Comparison of ENCODE assay signal across 1 cellular context in genomic region chr13:84845875-84846619, GRCh38.
TF ChIP-seq lines count a peak whose summit lies in the region.

No MANE protein-coding gene starts in this region.

TF ChIP-seq in GM23338, 12 proteins besides CTCF, POLR2A, EP300 and RAD21 (continued from another document):
- TF ChIP-seq ZNF462 (CRISPR knock-in tag; IDR thresholded peaks at IDR 0.05) (no peak), CREB1 (CRISPR knock-in tag; IDR thresholded peaks at IDR 0.05; ENCODE audit: low read depth) (no peak)
TF ChIP-seq in GM23338: peak in this region for 0.
